13 cellular contexts compared by ENCODE assay signal in the genomic region with DNA sequence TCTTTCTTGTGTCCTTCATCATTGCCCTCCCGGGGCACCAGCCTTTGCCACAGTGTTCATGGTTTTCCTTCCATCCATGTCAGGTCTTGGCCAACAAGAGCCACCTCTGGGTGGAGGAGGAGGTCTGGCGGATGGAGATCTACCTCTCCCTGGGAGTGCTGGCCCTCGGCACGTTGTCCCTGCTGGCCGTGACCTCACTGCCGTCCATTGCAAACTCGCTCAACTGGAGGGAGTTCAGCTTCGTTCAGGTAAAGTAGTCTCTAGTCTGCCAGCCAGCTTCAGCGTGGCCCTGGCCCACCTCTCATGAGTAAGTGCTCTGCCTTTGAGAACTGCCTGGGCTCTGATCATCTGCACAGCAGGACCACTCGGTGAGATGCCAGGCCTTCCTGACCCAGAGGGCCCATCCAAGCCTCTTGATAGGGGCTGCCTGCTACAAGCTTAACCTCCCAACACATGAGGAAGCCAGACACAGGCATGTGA. TPM values are rescaled to one million over a fixed set of nuclear protein-coding genes. Genes with fewer than 3 reads are reported as not detected.
"Had no signal": no experiment of that assay in that cellular context is flagged by ENCODE, and none has a peak within 500 bp of the region (broad histone marks: within the 10 kb centered on the region; RNA-seq: fewer than 3 reads in every experiment).

No MANE protein-coding gene starts in this region.

- H3K27ac ChIP-seq: body of pancreas, hepatocyte, right lobe of liver, tibial nerve had no signal

- H3K4me1 ChIP-seq: body of pancreas had no signal

- DNase-seq: activated CD4-positive, alpha-beta T cell treated with anti-CD3 and anti-CD28 coated beads, Interleukin-2, amount 50 U/mL, for 1 hour; activated effector memory CD4-positive, alpha-beta T cell treated with Interleukin-2 at 50 U/mL for 16 hours; activated T-cell treated with anti-CD3 and anti-CD28 coated beads, Interleukin-2, amount 50 U/mL, for 1 hour; body of pancreas; effector memory CD8-positive, alpha-beta T cell; erythroblast; kidney glomerular epithelial cell; naive thymus-derived CD4-positive, alpha-beta T cell; right lobe of liver had no signal

- H3K4me3 ChIP-seq: body of pancreas, hepatocyte, lung, right lobe of liver, tibial nerve had no signal

- ATAC-seq: body of pancreas; effector memory CD8-positive, alpha-beta T cell; naive thymus-derived CD4-positive, alpha-beta T cell; stimulated activated effector memory CD8-positive, alpha-beta T cell treated with anti-CD3 and anti-CD28 coated beads, Interleukin-12 subunit alpha, Interleukin-12 subunit beta, amount 100 ng/mL, for 72 hours had no signal

- H3K9me3 ChIP-seq: body of pancreas, right lobe of liver, tibial nerve had no signal

- H3K27me3 ChIP-seq: body of pancreas, hepatocyte, right lobe of liver, tibial nerve had no signal

RNA-seq across cellular contexts. Expression of a gene that starts 31.0 kb away (rescaled TPM):
- polyA plus RNA-seq: naive thymus-derived CD4-positive, alpha-beta T cell had no signal
